26 cellular contexts compared by ENCODE assay signal in genomic region chr7:112395893-112396292, GRCh38.
"Had no signal": no experiment of that assay in that cellular context is flagged by ENCODE, and none has a peak within 500 bp of the region (broad histone marks: within the 10 kb centered on the region; RNA-seq: fewer than 3 reads in every experiment).

No MANE protein-coding gene starts in this region.

- H3K27ac ChIP-seq: colonic mucosa, esophagus muscularis mucosa, foreskin keratinocyte, gastroesophageal sphincter, heart left ventricle, hepatocyte, psoas muscle, skin epidermis, spleen, testis, tibial nerve, upper lobe of right lung, vagina had no signal

- FAIRE-seq: endothelial cell of umbilical vein, kidney had no signal

- H3K4me3 ChIP-seq: colonic mucosa, esophagus muscularis mucosa, gastroesophageal sphincter, heart left ventricle, hepatocyte, lung, mucosa of descending colon, psoas muscle, skin epidermis, spleen, testis, tibial nerve, upper lobe of right lung, vagina had no signal

- H3K9me3 ChIP-seq: colonic mucosa, esophagus muscularis mucosa, gastroesophageal sphincter, heart left ventricle, mucosa of descending colon, psoas muscle, spleen, testis, tibial nerve, upper lobe of right lung, vagina had no signal

- H3K4me1 ChIP-seq: colonic mucosa, psoas muscle had no signal

- DNase-seq: colonic mucosa; dermis blood vessel endothelial cell; effector memory CD4-positive, alpha-beta T cell; foreskin keratinocyte; heart left ventricle; kidney; mucosa of descending colon; naive B cell; nucleus accumbens; posterior cingulate gyrus; psoas muscle; right cardiac atrium; spleen; stimulated activated CD4-positive, alpha-beta T cell treated with anti-CD3 and anti-CD28 coated beads, Interleukin-4, amount 100 ng/mL, for 4 hours; stimulated activated naive CD8-positive, alpha-beta T cell treated with anti-CD3 and anti-CD28 coated beads, Interleukin-15, Interleukin-2, amounts not matched to agents 100 U/mL and 50 U/mL, for 24 hours; substantia nigra; testis; upper lobe of right lung had no signal

- H3K36me3 ChIP-seq: colonic mucosa, esophagus muscularis mucosa, gastroesophageal sphincter, heart left ventricle, spleen, tibial nerve, upper lobe of right lung, vagina had no signal

- H3K4me2 ChIP-seq: hepatocyte had no signal

- H3K79me2 ChIP-seq: hepatocyte had no signal

- H2AFZ ChIP-seq: hepatocyte had no signal

- H3K27me3 ChIP-seq: colonic mucosa, esophagus muscularis mucosa, hepatocyte, testis, tibial nerve, upper lobe of right lung, vagina had no signal
